1 cellular context compared by ENCODE assay signal in the genomic region with DNA sequence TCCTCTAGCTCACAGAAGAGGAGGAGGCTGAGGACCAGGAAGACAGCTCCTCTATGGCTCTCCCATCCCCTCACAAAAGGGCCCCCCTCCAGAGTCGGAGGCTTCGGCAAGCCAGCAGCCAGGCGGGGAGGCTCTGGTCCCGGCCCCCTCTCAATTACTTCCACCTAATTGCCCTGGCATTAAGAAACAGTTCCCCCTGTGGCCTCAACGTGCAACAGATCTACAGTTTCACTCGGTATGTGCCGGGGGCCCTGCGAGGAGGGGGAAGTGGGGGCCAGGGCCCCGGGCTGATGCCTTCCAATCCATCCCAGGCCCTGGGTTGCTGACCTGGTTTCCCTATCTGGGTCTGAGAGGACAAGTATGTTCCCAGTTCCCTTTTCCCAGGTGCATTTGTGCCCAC.
TF ChIP-seq lines count a peak whose summit lies in the region.

No MANE protein-coding gene starts in this region.

TF ChIP-seq in HepG2, 621 proteins besides CTCF, POLR2A, EP300 and RAD21:
- TF ChIP-seq, protein P1, sequence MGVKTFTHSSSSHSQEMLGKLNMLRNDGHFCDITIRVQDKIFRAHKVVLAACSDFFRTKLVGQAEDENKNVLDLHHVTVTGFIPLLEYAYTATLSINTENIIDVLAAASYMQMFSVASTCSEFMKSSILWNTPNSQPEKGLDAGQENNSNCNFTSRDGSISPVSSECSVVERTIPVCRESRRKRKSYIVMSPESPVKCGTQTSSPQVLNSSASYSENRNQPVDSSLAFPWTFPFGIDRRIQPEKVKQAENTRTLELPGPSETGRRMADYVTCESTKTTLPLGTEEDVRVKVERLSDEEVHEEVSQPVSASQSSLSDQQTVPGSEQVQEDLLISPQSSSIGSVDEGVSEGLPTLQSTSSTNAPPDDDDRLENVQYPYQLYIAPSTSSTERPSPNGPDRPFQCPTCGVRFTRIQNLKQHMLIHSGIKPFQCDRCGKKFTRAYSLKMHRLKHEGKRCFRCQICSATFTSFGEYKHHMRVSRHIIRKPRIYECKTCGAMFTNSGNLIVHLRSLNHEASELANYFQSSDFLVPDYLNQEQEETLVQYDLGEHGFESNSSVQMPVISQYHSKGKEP (CRISPR knock-in tag; IDR thresholded peaks at IDR 0.05) = no peak
- TF ChIP-seq ZBTB20 (CRISPR knock-in tag; IDR thresholded peaks at IDR 0.05; ENCODE audit: borderline replicate concordance, low read depth) = no peak
- TF ChIP-seq, protein P2, sequence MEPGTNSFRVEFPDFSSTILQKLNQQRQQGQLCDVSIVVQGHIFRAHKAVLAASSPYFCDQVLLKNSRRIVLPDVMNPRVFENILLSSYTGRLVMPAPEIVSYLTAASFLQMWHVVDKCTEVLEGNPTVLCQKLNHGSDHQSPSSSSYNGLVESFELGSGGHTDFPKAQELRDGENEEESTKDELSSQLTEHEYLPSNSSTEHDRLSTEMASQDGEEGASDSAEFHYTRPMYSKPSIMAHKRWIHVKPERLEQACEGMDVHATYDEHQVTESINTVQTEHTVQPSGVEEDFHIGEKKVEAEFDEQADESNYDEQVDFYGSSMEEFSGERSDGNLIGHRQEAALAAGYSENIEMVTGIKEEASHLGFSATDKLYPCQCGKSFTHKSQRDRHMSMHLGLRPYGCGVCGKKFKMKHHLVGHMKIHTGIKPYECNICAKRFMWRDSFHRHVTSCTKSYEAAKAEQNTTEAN (CRISPR knock-in tag; conservative IDR thresholded peaks at IDR 0.05) = no peak
- TF ChIP-seq ZNF570 (CRISPR knock-in tag; IDR thresholded peaks at IDR 0.05; ENCODE audit: borderline replicate concordance) = no peak
- no peak for TF ChIP-seq RBFOX2 (IDR thresholded peaks at IDR 0.05; ENCODE audit: low read depth, low read length)
- no peak for TF ChIP-seq BCL6 (CRISPR knock-in tag; IDR thresholded peaks at IDR 0.05)
- TF ChIP-seq ZNF430 (CRISPR knock-in tag; IDR thresholded peaks at IDR 0.05) = no peak
- TF ChIP-seq RBM22 (optimal IDR thresholded peaks at IDR 0.05; ENCODE audit: low read length) = no peak
- TF ChIP-seq NFATC3 (CRISPR knock-in tag; IDR thresholded peaks at IDR 0.05) = no peak
- no peak for TF ChIP-seq ZFAT (CRISPR knock-in tag; conservative IDR thresholded peaks at IDR 0.05)
- TF ChIP-seq, protein P3, sequence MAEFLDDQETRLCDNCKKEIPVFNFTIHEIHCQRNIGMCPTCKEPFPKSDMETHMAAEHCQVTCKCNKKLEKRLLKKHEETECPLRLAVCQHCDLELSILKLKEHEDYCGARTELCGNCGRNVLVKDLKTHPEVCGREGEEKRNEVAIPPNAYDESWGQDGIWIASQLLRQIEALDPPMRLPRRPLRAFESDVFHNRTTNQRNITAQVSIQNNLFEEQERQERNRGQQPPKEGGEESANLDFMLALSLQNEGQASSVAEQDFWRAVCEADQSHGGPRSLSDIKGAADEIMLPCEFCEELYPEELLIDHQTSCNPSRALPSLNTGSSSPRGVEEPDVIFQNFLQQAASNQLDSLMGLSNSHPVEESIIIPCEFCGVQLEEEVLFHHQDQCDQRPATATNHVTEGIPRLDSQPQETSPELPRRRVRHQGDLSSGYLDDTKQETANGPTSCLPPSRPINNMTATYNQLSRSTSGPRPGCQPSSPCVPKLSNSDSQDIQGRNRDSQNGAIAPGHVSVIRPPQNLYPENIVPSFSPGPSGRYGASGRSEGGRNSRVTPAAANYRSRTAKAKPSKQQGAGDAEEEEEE (CRISPR knock-in tag; IDR thresholded peaks at IDR 0.05; ENCODE audit: borderline replicate concordance) = no peak
- TF ChIP-seq GZF1 (CRISPR knock-in tag; IDR thresholded peaks at IDR 0.05) = no peak
- TF ChIP-seq TBX3 (IDR thresholded peaks at IDR 0.05; ENCODE audit: borderline replicate concordance) = no peak
- TF ChIP-seq ZKSCAN8 (CRISPR knock-in tag; IDR thresholded peaks at IDR 0.05; ENCODE audit: borderline replicate concordance) = no peak
- no peak for TF ChIP-seq ZHX1 (CRISPR knock-in tag; IDR thresholded peaks at IDR 0.05; ENCODE audit: low read depth)
- TF ChIP-seq MAFF (IDR thresholded peaks at IDR 0.05; ENCODE audit: low read depth, low read length) = no peak
TF ChIP-seq in HepG2: peak in this region for 0.
